Comparison of ENCODE assay signal across 9 cellular contexts in genomic region chr12:107607464-107608392, GRCh38.
DNase-seq lines count a peak whose midpoint lies in the region; ATAC-seq and TF ChIP-seq lines count a peak whose summit lies in the region.
"Had no signal": no experiment of that assay in that cellular context is flagged by ENCODE, and none has a peak within 500 bp of the region (broad histone marks: within the 10 kb centered on the region; RNA-seq: fewer than 3 reads in every experiment).

No MANE protein-coding gene starts in this region.

- no peaks in the 10 kb centered on the region for H3K36me3 Mint-ChIP-seq in activated CD4-positive, alpha-beta T cell treated with anti-CD3 and anti-CD28 coated beads, Interleukin-2, amount 10 ng/mL, durations not matched to agents 24 days and 14 days (ENCODE audit: low read depth)

- intact Hi-C loops in activated CD4-positive, alpha-beta T cell treated with anti-CD3 and anti-CD28 coated beads, Interleukin-2, amount 10 ng/mL, durations not matched to agents 24 days and 14 days (cut with micrococcal nuclease) = loop anchor here (1.0 kb wide), 4 partner anchors 205 to 515 kb away; no protein-coding TSS in a partner anchor

- ATAC-seq in HG03196 (IDR thresholded peaks at IDR 0.05; ENCODE audit: unreplicated experiment) (peak; percentile 57), left lobe of liver (peak; percentile 96), GM21737 (IDR thresholded peaks at IDR 0.05; ENCODE audit: unreplicated experiment) (no peak)

- H3K4me3 Mint-ChIP-seq in activated CD4-positive, alpha-beta T cell treated with anti-CD3 and anti-CD28 coated beads, Interleukin-2, amount 10 ng/mL, durations not matched to agents 24 days and 14 days = no peak overlapping the region
- H3K4me3 Mint-ChIP-seq: T-helper 1 cell treated with Interleukin-12 subunit alpha and Interleukin-12 subunit beta and Interleukin-4 antibody, amounts not matched to agents 30 μg/mL and 1 μg/mL, for 36 hours had no signal

- H3K27ac Mint-ChIP-seq in activated CD4-positive, alpha-beta T cell treated with anti-CD3 and anti-CD28 coated beads, Interleukin-2, amount 10 ng/mL, durations not matched to agents 24 days and 14 days = no peak overlapping the region
- H3K27ac Mint-ChIP-seq: T-helper 1 cell treated with Interleukin-12 subunit alpha and Interleukin-12 subunit beta and Interleukin-4 antibody, amounts not matched to agents 30 μg/mL and 1 μg/mL, for 36 hours had no signal

- DNase-seq in D341Med (ENCODE audit: low spot score) (peak; percentile 85), NCI-H510A (lab: John Stamatoyannopoulos, UW) (peak; percentile 72), choroid plexus epithelial cell (ENCODE audit: low read depth) (peak; percentile 86), left lobe of liver (ENCODE audit: low spot score) (peak; percentile 82)
- DNase-seq in activated CD4-positive, alpha-beta T cell treated with anti-CD3 and anti-CD28 coated beads, Interleukin-2, amount 10 ng/mL, durations not matched to agents 24 days and 14 days = peak; percentile 93
- peak; percentile 84 for DNase-seq in stimulated activated CD4-positive, alpha-beta T cell treated with anti-CD3 and anti-CD28 coated beads, Interleukin-4, amount 100 ng/mL, for 1 hour

- H3K4me1 Mint-ChIP-seq in activated CD4-positive, alpha-beta T cell treated with anti-CD3 and anti-CD28 coated beads, Interleukin-2, amount 10 ng/mL, durations not matched to agents 24 days and 14 days = peaks cover 3% of the 10 kb centered on the region

- no peak overlapping the region for H3K4me3 ChIP-seq in choroid plexus epithelial cell (ENCODE audit: low read depth, low read length)

- TF ChIP-seq CTCF in choroid plexus epithelial cell (conservative IDR thresholded peaks at IDR 0.05; ENCODE audit: low read depth, low read length) = peak; percentile 97

- no peaks in the 10 kb centered on the region for H3K27me3 Mint-ChIP-seq in activated CD4-positive, alpha-beta T cell treated with anti-CD3 and anti-CD28 coated beads, Interleukin-2, amount 10 ng/mL, durations not matched to agents 24 days and 14 days

- no peaks in the 10 kb centered on the region for H3K9me3 Mint-ChIP-seq in activated CD4-positive, alpha-beta T cell treated with anti-CD3 and anti-CD28 coated beads, Interleukin-2, amount 10 ng/mL, durations not matched to agents 24 days and 14 days
- H3K9me3 Mint-ChIP-seq: T-helper 1 cell treated with Interleukin-12 subunit alpha and Interleukin-12 subunit beta and Interleukin-4 antibody, amounts not matched to agents 30 μg/mL and 1 μg/mL, for 36 hours had no signal
